1 cellular context compared by ENCODE assay signal in the genomic region with DNA sequence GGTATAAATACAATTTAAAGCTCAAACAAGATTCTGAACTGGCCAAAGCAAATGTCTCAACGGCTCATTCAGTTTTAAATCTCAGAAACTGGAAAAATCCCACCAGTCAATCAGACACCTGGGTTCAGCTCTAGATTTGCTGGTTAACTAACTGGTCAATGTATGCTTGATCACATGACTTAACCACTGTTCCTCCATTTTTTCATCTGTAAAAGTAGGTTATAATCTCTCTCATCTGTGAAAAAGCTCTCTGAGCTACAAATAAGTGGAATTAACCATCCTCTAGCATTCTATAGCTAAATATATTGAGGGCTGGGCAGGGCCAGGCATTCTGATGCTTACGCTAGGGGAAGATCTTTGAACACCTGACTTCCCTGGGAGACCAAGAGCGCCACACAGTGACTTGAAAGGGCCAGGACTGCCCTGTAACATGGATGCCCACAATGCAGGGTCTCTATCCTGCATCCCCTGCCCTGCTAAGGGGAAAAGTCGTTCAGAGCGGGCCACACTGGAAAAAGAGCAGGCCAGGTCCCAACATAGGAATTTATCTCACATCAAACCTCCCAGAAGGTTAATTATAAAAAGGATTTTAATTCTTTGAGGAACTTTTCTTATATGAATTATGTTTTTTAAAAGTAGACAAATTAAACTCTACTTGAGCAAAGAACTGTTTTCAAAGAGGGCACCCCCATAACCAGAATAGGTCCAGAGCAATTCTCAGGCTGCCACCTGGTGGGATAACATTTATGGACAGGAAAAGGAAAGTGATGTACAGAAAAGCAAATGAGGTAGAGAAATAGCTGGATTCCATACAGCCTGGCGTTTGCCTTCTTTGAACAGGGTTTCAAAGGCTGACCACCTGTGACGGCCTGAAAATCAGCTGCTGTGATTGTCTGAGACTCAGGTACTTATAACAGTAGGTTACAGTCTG.
TF ChIP-seq lines count a peak whose summit lies in the region.

No MANE protein-coding gene starts in this region.

TF ChIP-seq in neural cell, 6 proteins besides CTCF, POLR2A, EP300 and RAD21:
- TF ChIP-seq SMC3 (conservative IDR thresholded peaks at IDR 0.05; ENCODE audit: poor library complexity) (peak; percentile 79), TAF1 (IDR thresholded peaks at IDR 0.05; ENCODE audit: low read depth) (no peak)
